Comparison of ENCODE assay signal across 9 cellular contexts in the genomic region with DNA sequence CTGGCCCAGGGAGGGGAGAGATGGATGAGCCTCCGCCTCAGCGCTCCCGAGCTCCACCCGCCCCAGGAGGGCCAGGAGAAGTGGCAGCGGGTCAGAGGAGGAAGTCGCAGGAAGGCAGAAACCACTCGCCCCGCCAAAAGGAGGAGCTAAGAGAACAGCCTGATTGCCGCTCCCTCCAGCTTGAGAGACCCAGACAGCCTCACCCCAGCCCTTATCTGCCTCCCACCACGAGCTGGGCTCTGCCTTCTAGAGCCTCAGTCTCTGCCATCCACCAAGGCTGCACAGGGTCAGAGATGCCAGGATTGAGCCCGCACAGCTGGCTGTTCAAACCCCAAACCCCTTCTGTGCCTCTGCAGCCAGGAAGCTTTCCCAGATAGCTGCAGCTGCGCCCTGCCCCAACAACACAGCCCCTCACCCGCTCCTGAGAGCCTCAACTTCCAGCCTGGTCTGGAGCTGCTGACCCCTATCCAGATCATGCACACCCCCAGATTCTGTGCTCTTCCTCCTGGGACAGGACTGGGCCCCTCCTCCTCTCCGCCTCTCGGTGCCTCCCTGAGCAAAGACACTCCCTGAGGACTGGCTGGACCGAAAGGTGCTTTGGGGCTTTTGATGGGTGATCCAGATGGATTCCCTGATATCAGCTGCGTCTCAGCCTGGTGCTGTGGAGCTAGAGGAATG. TPM values are rescaled to one million over a fixed set of nuclear protein-coding genes. Genes with fewer than 3 reads are reported as not detected.
DNase-seq lines count a peak whose midpoint lies in the region; ATAC-seq and TF ChIP-seq lines count a peak whose summit lies in the region.
"Had no signal": no experiment of that assay in that cellular context is flagged by ENCODE, and none has a peak within 500 bp of the region (broad histone marks: within the 10 kb centered on the region; RNA-seq: fewer than 3 reads in every experiment).

No MANE protein-coding gene starts in this region.

- no peaks in the 10 kb centered on the region for H3K9me3 ChIP-seq in HUES6 (ENCODE audit: control insufficient read depth, insufficient read depth, low read depth, low read length)
- H3K9me3 ChIP-seq in vagina: no peaks in the 10 kb centered on the region

- peak; percentile 68 for ATAC-seq in Right ventricle myocardium inferior

- H3K4me1 Mint-ChIP-seq in progenitor cell of endocrine pancreas (ENCODE audit: low read depth): peaks cover 8% of the 10 kb centered on the region

- H3K27ac Mint-ChIP-seq in progenitor cell of endocrine pancreas: peak overlapping the region; percentile 20

- H3K27ac ChIP-seq in HUES6 (ENCODE audit: low read depth, low read length) (no peak overlapping the region), vagina (peak overlapping the region; percentile 21)
- H3K27ac ChIP-seq: epithelial cell of prostate had no signal

- H3K27me3 ChIP-seq in HUES6 (ENCODE audit: control insufficient read depth, insufficient read depth, low read length) (peaks cover 39% of the 10 kb centered on the region), vagina (no peaks in the 10 kb centered on the region)

- H3K36me3 Mint-ChIP-seq in progenitor cell of endocrine pancreas (ENCODE audit: insufficient read depth): no peaks in the 10 kb centered on the region

- no peak overlapping the region for H3K4me3 Mint-ChIP-seq in progenitor cell of endocrine pancreas (ENCODE audit: low read depth)

- peaks cover 57% of the 10 kb centered on the region for H3K27me3 Mint-ChIP-seq in progenitor cell of endocrine pancreas

- intact Hi-C loops in Right ventricle myocardium inferior (cut with DNase I): no loop called here
- intact Hi-C loops in vagina (cut with DNase I): no loop called here

- no peak for TF ChIP-seq POLR2A in vagina (IDR thresholded peaks at IDR 0.05)

- DNase-seq in GM10266 (ENCODE audit: extremely low spot score) (peak; percentile 87), RPMI7951 (ENCODE audit: low read depth) (peak; percentile 50), Right ventricle myocardium inferior (ENCODE audit: missing footprints) (peak; percentile 85), progenitor cell of endocrine pancreas (ENCODE audit: low spot score, unreplicated experiment) (no peak), vagina (ENCODE audit: extremely low spot score in 2 of 2) (no peak), mesenteric fat pad (ENCODE audit: low spot score) (no peak)
- peak; percentile 34 to 35 for DNase-seq in activated T-helper 1 cell treated with anti-CD3 and anti-CD28 coated beads, Interleukin-2, amount 50 U/mL, for 16 hours (ENCODE audit: low read depth in 1 of 2, low spot score in 1 of 2)

- peaks cover 12% of the 10 kb centered on the region for H3K4me1 ChIP-seq in HUES6 (ENCODE audit: control insufficient read depth, insufficient read depth, low read length)
- peaks cover 11% of the 10 kb centered on the region for H3K4me1 ChIP-seq in vagina

- H3K9me3 Mint-ChIP-seq in progenitor cell of endocrine pancreas (ENCODE audit: low read depth): no peaks in the 10 kb centered on the region

- H3K36me3 ChIP-seq in HUES6 (ENCODE audit: control insufficient read depth, insufficient read depth, low read length) (no peaks in the 10 kb centered on the region), vagina (no peaks in the 10 kb centered on the region)

- TF ChIP-seq CTCF in GM10266 (IDR thresholded peaks at IDR 0.05; ENCODE audit: control insufficient read depth, insufficient read depth, low read depth, missing control alignments) (peak; percentile 25), progenitor cell of endocrine pancreas (IDR thresholded peaks at IDR 0.05; ENCODE audit: unreplicated experiment) (no peak), vagina (IDR thresholded peaks at IDR 0.05) (no peak)

- H3K4me3 ChIP-seq in HUES6 (ENCODE audit: low read depth, low read length) (peak overlapping the region; percentile 60), vagina (peak overlapping the region; percentile 45 to 56)

- peak overlapping the region; percentile 36 for H3K9ac ChIP-seq in HUES6 (ENCODE audit: low read length)

RNA-seq across cellular contexts. Expression of a gene that starts 1.0 kb away (rescaled TPM):
- 0.59 and 0.96 TPM in 2 replicates for total RNA-seq in RPMI7951 (2014; rRNA removed; shearing (Covaris generic))
- total RNA-seq in Right ventricle myocardium inferior (7.7 TPM), progenitor cell of endocrine pancreas (54.0 and 59.2 TPM in 2 replicates), vagina (15.5 TPM), mesenteric fat pad (9.7 TPM)

RNA-seq across cellular contexts. Expression of a gene that starts 49.0 kb away (rescaled TPM):
- total RNA-seq in RPMI7951 (2014; rRNA removed; shearing (Covaris generic)): not detected in 2 replicates
- 0.16 TPM for total RNA-seq in Right ventricle myocardium inferior
- total RNA-seq in progenitor cell of endocrine pancreas: 0.19 and 0.60 TPM in 2 replicates
- total RNA-seq in vagina: 4.2 TPM
- total RNA-seq in mesenteric fat pad: 2.3 TPM

Comparison
In these comparisons a context has a peak if more than half of its experiments do, and no peak if none do; other contexts are left out.
1. DNase-seq: peak in GM10266 (single experiment), RPMI7951 (single experiment), activated T-helper 1 cell treated with anti-CD3 and anti-CD28 coated beads, Interleukin-2, amount 50 U/mL, for 16 hours (2 of 2) and Right ventricle myocardium inferior (single experiment); none in progenitor cell of endocrine pancreas (single experiment), vagina (0 of 2) and mesenteric fat pad (single experiment).